Comparison of ENCODE assay signal across 8 cellular contexts in genomic region chr1:231528175-231529029, GRCh38. TPM values are rescaled to one million over a fixed set of nuclear protein-coding genes. Genes with fewer than 3 reads are reported as not detected.
DNase-seq lines count a peak whose midpoint lies in the region; ATAC-seq and TF ChIP-seq lines count a peak whose summit lies in the region.

Gene TSNAX (plus strand): TSS chr1:231528669. CDS start chr1:231528811, 142 bp downstream.

- H3K27ac ChIP-seq in mucosa of rectum (ENCODE audit: low read depth in 2 of 2, low read length in 2 of 2), result peak within 1 kb of the TSS; percentile 89 to 90

- no peak for TF ChIP-seq EP300 in Ishikawa (IDR thresholded peaks at IDR 0.05; ENCODE audit: borderline replicate concordance)

- H3K4me1 Mint-ChIP-seq in activated T-cell treated with anti-CD3 and anti-CD28 coated beads, Interleukin-2, amount 50 U/mL, for 24 hours (ENCODE audit: low read depth), result peaks cover 47% of the 10 kb centered on the region

- peak within 1 kb of the TSS; percentile 100 for H3K27ac Mint-ChIP-seq in activated T-cell treated with anti-CD3 and anti-CD28 coated beads, Interleukin-2, amount 50 U/mL, for 24 hours

- TF ChIP-seq RAD21 in Ishikawa (IDR thresholded peaks at IDR 0.05; ENCODE audit: low read depth), result no peak

- H3K36me3 Mint-ChIP-seq in activated T-cell treated with anti-CD3 and anti-CD28 coated beads, Interleukin-2, amount 50 U/mL, for 24 hours (ENCODE audit: low read depth), result peaks cover 42% of the 10 kb centered on the region

- H3K4me3 Mint-ChIP-seq in activated T-cell treated with anti-CD3 and anti-CD28 coated beads, Interleukin-2, amount 50 U/mL, for 24 hours, result peak within 1 kb of the TSS; percentile 97

- H3K4me3 ChIP-seq in mucosa of rectum (ENCODE audit: low read length in 2 of 2), result peak within 1 kb of the TSS; percentile 87 to 92

- H3K4me1 ChIP-seq in mucosa of rectum (ENCODE audit: control insufficient read depth in 2 of 2, insufficient read depth in 2 of 2, low read length in 2 of 2), result peaks cover 10 to 12% of the 10 kb centered on the region in 2 donors

- H3K27me3 Mint-ChIP-seq in activated T-cell treated with anti-CD3 and anti-CD28 coated beads, Interleukin-2, amount 50 U/mL, for 24 hours, result no peaks in the 10 kb centered on the region

- peak; percentile 92 for TF ChIP-seq POLR2A in erythroblast (IDR thresholded peaks at IDR 0.05; ENCODE audit: low read length)

- DNase-seq in DMS114 treated with DMSO at 0.1 percent for 48 hours (lab: John Stamatoyannopoulos, UW; ENCODE audit: unreplicated experiment) (peak; percentile 83), erythroblast (lab: John Stamatoyannopoulos, UW) (peak; percentile 95 to 96)
- peak; percentile 94 for DNase-seq in activated T-cell treated with anti-CD3 and anti-CD28 coated beads, Interleukin-2, amount 50 U/mL, for 24 hours
- peak; percentile 92 for DNase-seq in stimulated activated CD8-positive, alpha-beta memory T cell treated with anti-CD3 and anti-CD28 coated beads, Interleukin-4, amount 100 ng/mL, for 48 hours

- no peaks in the 10 kb centered on the region for H3K27me3 ChIP-seq in mucosa of rectum (ENCODE audit: control insufficient read depth in 2 of 2, insufficient read depth in 2 of 2, low read length in 2 of 2)

- no peaks in the 10 kb centered on the region for H3K9me3 Mint-ChIP-seq in activated T-cell treated with anti-CD3 and anti-CD28 coated beads, Interleukin-2, amount 50 U/mL, for 24 hours

- no peaks in the 10 kb centered on the region for H3K9me3 ChIP-seq in mucosa of rectum (ENCODE audit: control insufficient read depth in 2 of 2, low read length in 2 of 2)

- H3K36me3 ChIP-seq in mucosa of rectum (ENCODE audit: control insufficient read depth in 2 of 2, insufficient read depth in 2 of 2, low read length in 2 of 2), result no peaks in the 10 kb centered on the region

- H3K9ac ChIP-seq in mucosa of rectum (ENCODE audit: low read depth in 1 of 2, low read length in 2 of 2), result peak within 1 kb of the TSS; percentile 79 to 85

- ATAC-seq in GM21576 (IDR thresholded peaks at IDR 0.05; ENCODE audit: unreplicated experiment), result peak; percentile 95

TF ChIP-seq in Ishikawa, 13 proteins besides CTCF, POLR2A, EP300 and RAD21:
- TF ChIP-seq CREB1 (IDR thresholded peaks at IDR 0.05; ENCODE audit: low read depth), result peak; percentile 65; the same call in 1 of the 2 replicates
- TF ChIP-seq USF1 (IDR thresholded peaks at IDR 0.05), result peak; percentile 68
- TF ChIP-seq TEAD4 (IDR thresholded peaks at IDR 0.05), result no peak
- TF ChIP-seq REST (IDR thresholded peaks at IDR 0.05; ENCODE audit: low read depth), result no peak
- 0 out of 2 replicates have a peak, but pooled peaks have one; percentile 16 for TF ChIP-seq EGR1 (IDR thresholded peaks at IDR 0.05)
- peak; percentile 72 for TF ChIP-seq TAF1 (IDR thresholded peaks at IDR 0.05; ENCODE audit: low read depth)
- peak; percentile 87 for TF ChIP-seq ZBTB7A (IDR thresholded peaks at IDR 0.05; ENCODE audit: low read depth)
- no peak; the same call in 1 of the 2 replicates for TF ChIP-seq YY1 (IDR thresholded peaks at IDR 0.05; ENCODE audit: low read depth)
- TF ChIP-seq CEBPB (IDR thresholded peaks at IDR 0.05), result no peak
- no peak for TF ChIP-seq TCF12 (IDR thresholded peaks at IDR 0.05; ENCODE audit: low read depth)
- TF ChIP-seq MAX (IDR thresholded peaks at IDR 0.05), result peak; percentile 89
- no peak for TF ChIP-seq NFIC (IDR thresholded peaks at IDR 0.05)
- TF ChIP-seq FOXM1 (IDR thresholded peaks at IDR 0.05; ENCODE audit: borderline replicate concordance, low read depth), result no peak

TF ChIP-seq in PFSK-1, 5 proteins besides CTCF, POLR2A, EP300 and RAD21:
- TF ChIP-seq TAF1 (IDR thresholded peaks at IDR 0.05; ENCODE audit: borderline replicate concordance, insufficient read depth, low read length) (peak; percentile 82; the same call in 1 of the 2 replicates), SIN3A (IDR thresholded peaks at IDR 0.05; ENCODE audit: borderline replicate concordance, insufficient read depth, low read length) (peak; percentile 77), REST (IDR thresholded peaks at IDR 0.05; ENCODE audit: insufficient read depth in 1 of 2, low read depth in 2 of 2, low read length in 2 of 2) (peak in 1 of 2 experiments; percentile 6; a peak in 1 of 4 replicates), FOXP2 (optimal IDR thresholded peaks at IDR 0.05; ENCODE audit: borderline replicate concordance, extremely low read depth, extremely low read length, insufficient read depth) (peak; percentile 77), POLR2AphosphoS5 (IDR thresholded peaks at IDR 0.05; ENCODE audit: low read depth, low read length) (peak; percentile 98)

RNA-seq across cellular contexts. Expression of gene TSNAX, which starts in this region (rescaled TPM):
- 22.3 TPM for polyA plus RNA-seq in PFSK-1 (2012; ENCODE audit: insufficient read length, low read depth)

Comparison
In these comparisons a context has a peak if more than half of its experiments do, and no peak if none do; other contexts are left out.
1. Peak in every context shown above with its lines: DNase-seq, ATAC-seq, H3K4me3 ChIP-seq and H3K27ac ChIP-seq.